In genomic region chr12:25123126-25123525, GRCh38 we compare ENCODE assay signal across 25 cellular contexts.
"Had no signal": no experiment of that assay in that cellular context is flagged by ENCODE, and none has a peak within 500 bp of the region (broad histone marks: within the 10 kb centered on the region; RNA-seq: fewer than 3 reads in every experiment).

No MANE protein-coding gene starts in this region.

- H3K9me2 ChIP-seq: SK-N-SH had no signal

- H3K36me3 ChIP-seq: MG63, SJSA1 had no signal

- ATAC-seq: HepG2 had no signal

- FAIRE-seq: HepG2, RCC 7860 had no signal

- H3K27ac ChIP-seq: SJSA1 had no signal

- DNase-seq: IMR-90, Kasumi-1, KG1, MG63, NCI-H1092 treated with DMSO at 0.1 percent for 48 hours, NCI-H1436 treated with DMSO at 0.1 percent for 48 hours, NCI-H1694, NCI-H187 treated with DMSO at 0.1 percent for 48 hours, NCI-H2081, NCI-H2107, NCI-H226, NCI-H446, NCI-H510A, NCI-H524 treated with DMSO at 0.1 percent for 48 hours, NCI-H69, NCI-H774, Right ventricle myocardium superior, RPMI8226, SIG-M5, SK-N-SH, SW 1271, T-helper 1 cell had no signal

- H3K4me1 ChIP-seq: SJSA1 had no signal

- H3K9me3 ChIP-seq: MG63, SJSA1, SK-N-SH had no signal

- H3K9ac ChIP-seq: SK-N-SH had no signal

- H3K4me2 ChIP-seq: SK-N-SH had no signal

- H3K4me3 ChIP-seq: MG63, SJSA1 had no signal

- H3K27me3 ChIP-seq: MG63, SJSA1 had no signal
